ENCODE assay signal across 19 cellular contexts in genomic region chr4:41327770-41328169, GRCh38.
"Had no signal": no experiment of that assay in that cellular context is flagged by ENCODE, and none has a peak within 500 bp of the region (broad histone marks: within the 10 kb centered on the region; RNA-seq: fewer than 3 reads in every experiment).

No MANE protein-coding gene starts in this region.

- DNase-seq: activated CD4-positive, alpha-beta T cell treated with anti-CD3 and anti-CD28 coated beads for 1 hour; activated CD4-positive, alpha-beta T cell treated with anti-CD3 and anti-CD28 coated beads, Interleukin-2, amount 50 U/mL, for 1 hour; activated naive CD4-positive, alpha-beta T cell; activated naive CD8-positive, alpha-beta T cell treated with anti-CD3 and anti-CD28 coated beads for 36 hours; activated T-cell treated with anti-CD3 and anti-CD28 coated beads, Interleukin-2, amount 50 U/mL, for 24 hours; central memory CD4-positive, alpha-beta T cell; effector memory CD4-positive, alpha-beta T cell; esophagus squamous epithelium; heart right ventricle; left colon; ovary; stimulated activated CD4-positive, alpha-beta T cell treated with anti-CD3 and anti-CD28 coated beads, Interleukin-2, amount 100 ng/mL, for 48 hours; stimulated activated CD8-positive, alpha-beta memory T cell treated with anti-CD3 and anti-CD28 coated beads, Interleukin-4, amount 100 ng/mL, for 48 hours; stimulated activated naive B cell treated with anti-CD40 and anti-IgM and Interleukin-4, amounts not matched to agents 10 μg/mL and 1 μg/mL and 100 μg/mL, for 72 hours; WERI-Rb-1 had no signal

- H3K4me3 ChIP-seq: esophagus squamous epithelium, heart right ventricle, ovary, prostate gland, thoracic aorta, vagina had no signal

- H3K4me1 ChIP-seq: esophagus squamous epithelium, prostate gland, vagina had no signal

- H3K27me3 ChIP-seq: esophagus squamous epithelium, heart right ventricle, neutrophil, ovary, vagina had no signal

- H3K36me3 ChIP-seq: esophagus squamous epithelium, heart right ventricle, neutrophil, ovary, prostate gland, thoracic aorta, vagina, WERI-Rb-1 had no signal

- H3K27ac ChIP-seq: esophagus squamous epithelium, heart right ventricle, neutrophil, ovary, prostate gland, thoracic aorta, vagina, WERI-Rb-1 had no signal

- H3K9me3 ChIP-seq: esophagus squamous epithelium, heart right ventricle, neutrophil, ovary, prostate gland, thoracic aorta, vagina had no signal
